ENCODE assay signal across 8 cellular contexts in the genomic region with DNA sequence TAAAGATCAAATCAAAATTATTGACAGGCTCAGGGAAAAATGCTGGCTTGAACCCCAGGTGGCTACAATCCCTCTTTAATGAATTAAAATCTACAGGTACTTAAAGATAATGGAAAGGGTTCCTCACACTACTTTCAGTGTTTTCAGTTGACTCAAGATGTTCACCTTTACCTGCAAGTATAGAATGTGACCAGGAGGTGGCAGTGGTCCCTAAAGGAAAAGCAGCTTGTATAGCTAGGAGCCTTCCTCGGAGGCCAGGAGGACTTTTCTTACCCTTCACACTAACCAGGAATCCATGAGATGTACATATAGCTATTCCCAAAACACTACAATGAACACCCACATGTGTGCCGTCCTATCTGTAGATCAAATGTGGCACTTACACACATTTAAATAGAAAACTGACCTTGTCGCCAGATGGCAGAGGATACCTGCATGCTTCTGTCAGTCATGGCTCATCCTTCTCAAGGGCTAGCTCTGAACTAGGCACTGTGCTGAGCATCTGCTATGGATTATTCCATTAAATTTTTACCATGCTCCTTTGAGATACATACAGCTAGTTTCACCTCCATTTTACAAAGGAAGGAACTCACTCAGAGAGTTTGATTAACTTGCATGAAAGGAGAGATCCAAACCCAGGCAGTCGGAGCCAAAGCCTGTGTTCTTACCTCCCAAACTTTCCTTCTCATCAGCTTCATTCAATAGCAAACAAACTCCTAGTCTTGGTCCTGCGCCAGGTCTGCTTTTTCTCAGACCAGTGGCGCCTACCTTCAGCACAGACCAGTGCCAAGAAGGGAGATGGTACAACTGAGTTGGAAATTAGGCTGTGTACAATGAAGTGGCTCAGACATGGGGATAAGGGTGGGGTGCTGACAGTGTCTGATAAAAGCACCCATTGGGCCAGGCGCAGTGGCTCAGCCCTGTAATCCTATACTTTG.
A peak's percentile ranks its signal among the peaks of the same experiment; 100 is the strongest.
DNase-seq lines count a peak whose midpoint lies in the region; ATAC-seq and TF ChIP-seq lines count a peak whose summit lies in the region.

No MANE protein-coding gene starts in this region.

- H3K4me1 ChIP-seq in HAP-1: no peaks in the 10 kb centered on the region

- no peak for TF ChIP-seq POLR2A in GM18505 (IDR thresholded peaks at IDR 0.05; ENCODE audit: borderline replicate concordance, extremely low read depth, insufficient read depth, insufficient read length)

- no peak for ATAC-seq in GM18505 (IDR thresholded peaks at IDR 0.05; ENCODE audit: unreplicated experiment)

- TF ChIP-seq CTCF in GM06990 (IDR thresholded peaks at IDR 0.05; ENCODE audit: insufficient read depth, low read length, poor library complexity, severe bottlenecking): peak; percentile 72
- TF ChIP-seq CTCF in astrocyte of the cerebellum (IDR thresholded peaks at IDR 0.05; ENCODE audit: low read depth, low read length, missing control alignments): peak; percentile 69

- H3K36me3 ChIP-seq in GM06990 (ENCODE audit: control insufficient read depth, insufficient read depth, low read length) (no peaks in the 10 kb centered on the region), HAP-1 (replicated peaks) (no peaks in the 10 kb centered on the region)

- H3K4me3 ChIP-seq in GM06990 (replicated peaks; ENCODE audit: low read depth, low read length): no peak overlapping the region
- H3K4me3 ChIP-seq in HAP-1: no peak overlapping the region
- no peak overlapping the region for H3K4me3 ChIP-seq in astrocyte of the cerebellum (ENCODE audit: low read depth, low read length)

- in situ Hi-C loops in HAP-1 (cut with MboI; ENCODE audit: low sequenced_read_pairs) (loop anchor here (25.0 kb wide), 2 partner anchors 404 to 1104 kb away; a partner anchor contains a TSS), astrocyte of the cerebellum (cut with HindIII; ENCODE audit: low sequenced_read_pairs) (no loop called here)

- H3K27me3 ChIP-seq in GM06990 (replicated peaks; ENCODE audit: control insufficient read depth, insufficient read depth, low read length) (no peaks in the 10 kb centered on the region), HAP-1 (ENCODE audit: low read depth) (no peaks in the 10 kb centered on the region)

- peak; percentile 23 for DNase-seq in GM06990 (ENCODE audit: extremely low read depth, insufficient read length)
- DNase-seq in HAP-1 (ENCODE audit: low spot score in 2 of 2): peak; percentile 46 to 76
- peak; percentile 54 for DNase-seq in MV-4-11 (lab: John Stamatoyannopoulos, UW)
- DNase-seq in SKM-1 (lab: John Stamatoyannopoulos, UW; ENCODE audit: unreplicated experiment): peak; percentile 34
- peak; percentile 55 for DNase-seq in astrocyte of the cerebellum (ENCODE audit: low read depth)
- DNase-seq in iPS DF 19.7 (ENCODE audit: low read depth, low spot score): peak; percentile 38
- DNase-seq in smooth muscle cell of the brain vasculature (ENCODE audit: low read depth, low spot score): peak; percentile 45

- no peaks in the 10 kb centered on the region for H3K9me3 ChIP-seq in HAP-1
